Comparison of ENCODE assay signal across 27 cellular contexts in the genomic region with DNA sequence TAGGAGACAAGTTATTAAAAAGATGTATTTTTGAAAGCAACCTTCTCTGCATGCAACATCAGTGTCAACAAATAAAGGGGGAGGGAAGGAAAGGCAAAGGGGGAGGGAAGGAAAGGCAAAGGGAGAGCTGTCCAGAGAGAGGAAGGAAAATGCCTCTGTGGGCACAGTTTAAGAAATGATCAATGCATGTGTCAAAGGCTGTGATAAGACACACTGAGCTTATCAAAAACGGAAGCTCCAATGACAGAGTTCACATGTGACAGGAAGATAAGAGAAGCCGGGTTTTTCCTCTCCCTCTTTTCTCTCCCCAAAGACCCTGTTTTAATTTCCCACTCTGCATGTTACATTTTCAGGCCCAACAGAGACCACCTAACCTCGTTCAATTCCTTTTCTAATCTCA.
"Had no signal": no experiment of that assay in that cellular context is flagged by ENCODE, and none has a peak within 500 bp of the region (broad histone marks: within the 10 kb centered on the region; RNA-seq: fewer than 3 reads in every experiment).

No MANE protein-coding gene starts in this region.

- H3K4me3 ChIP-seq: adrenal gland, breast epithelium, esophagus muscularis mucosa, gastroesophageal sphincter, heart right ventricle, lower lobe of right lung, psoas muscle, skin epidermis, testis, upper lobe of left lung had no signal

- H3K4me3 Mint-ChIP-seq: activated CD4-positive, alpha-beta T cell treated with anti-CD3 and anti-CD28 coated beads for 36 hours; activated T-helper 1 cell treated with anti-CD3 and anti-CD28 coated beads, Interleukin-12 subunit alpha, Interleukin-12 subunit beta, Interleukin-2, Interleukin-4 antibody, amounts not matched to agents 30 ng/mL and 10 ng/mL and 1 ng/mL, durations not matched to agents 14 hours and 24 hours and 36 hours; immature natural killer cell; nephron progenitor cell; WTC11 had no signal

- H3K27ac ChIP-seq: adrenal gland, breast epithelium, esophagus muscularis mucosa, gastroesophageal sphincter, heart right ventricle, lower lobe of right lung, psoas muscle, skin epidermis, testis, upper lobe of left lung had no signal

- H3K27me3 ChIP-seq: adrenal gland, breast epithelium, esophagus muscularis mucosa, testis, upper lobe of left lung had no signal

- FAIRE-seq: astrocyte had no signal

- H3K36me3 ChIP-seq: adrenal gland, breast epithelium, esophagus muscularis mucosa, gastroesophageal sphincter, heart right ventricle, lower lobe of right lung, upper lobe of left lung had no signal

- H3K9me3 Mint-ChIP-seq: activated naive CD4-positive, alpha-beta T cell treated with anti-CD3 and anti-CD28 coated beads, Interleukin-2, amount 50 U/mL, for 72 hours; activated T-helper 1 cell treated with anti-CD3 and anti-CD28 coated beads, Interleukin-12 subunit alpha, Interleukin-12 subunit beta, Interleukin-2, Interleukin-4 antibody, amounts not matched to agents 30 ng/mL and 10 ng/mL and 1 ng/mL, durations not matched to agents 14 hours and 24 hours and 36 hours; immature natural killer cell; nephron progenitor cell; WTC11 had no signal

- H3K4me1 ChIP-seq: breast epithelium, gastroesophageal sphincter, heart right ventricle, lower lobe of right lung, psoas muscle, testis, upper lobe of left lung had no signal

- H3K4me1 Mint-ChIP-seq: activated CD4-positive, alpha-beta T cell treated with anti-CD3 and anti-CD28 coated beads for 36 hours; immature natural killer cell had no signal

- H3K27ac Mint-ChIP-seq: activated CD4-positive, alpha-beta T cell treated with anti-CD3 and anti-CD28 coated beads for 36 hours; activated naive CD4-positive, alpha-beta T cell treated with anti-CD3 and anti-CD28 coated beads, Interleukin-2, amount 50 U/mL, for 72 hours; activated T-helper 1 cell treated with anti-CD3 and anti-CD28 coated beads, Interleukin-12 subunit alpha, Interleukin-12 subunit beta, Interleukin-2, Interleukin-4 antibody, amounts not matched to agents 30 ng/mL and 10 ng/mL and 1 ng/mL, durations not matched to agents 14 hours and 24 hours and 36 hours; immature natural killer cell; nephron progenitor cell; WTC11 had no signal

- ATAC-seq: activated CD4-positive, alpha-beta T cell treated with anti-CD3 and anti-CD28 coated beads for 36 hours; activated naive CD4-positive, alpha-beta T cell treated with anti-CD3 and anti-CD28 coated beads, Interleukin-2, amount 50 U/mL, for 72 hours; gastroesophageal sphincter; heart right ventricle; lower lobe of right lung; psoas muscle; right cardiac atrium; WTC11 had no signal

- DNase-seq: activated CD4-positive, alpha-beta T cell treated with anti-CD3 and anti-CD28 coated beads for 36 hours; activated CD4-positive, alpha-beta T cell treated with anti-CD3 and anti-CD28 coated beads, Interleukin-2, amount 50 U/mL, for 48 hours; activated gamma-delta T cell treated with Interleukin-2 at 50 U/mL for 16 hours; activated T-cell treated with anti-CD3 and anti-CD28 coated beads for 4 hours; adrenal gland; cerebellar nuclear complex; cortex of kidney; effector CD4-positive, alpha-beta T cell; heart right ventricle; immature natural killer cell; lower lobe of right lung; midbrain; psoas muscle; right cardiac atrium; stimulated activated CD4-positive, alpha-beta T cell treated with anti-CD3 and anti-CD28 coated beads, Interleukin-15, amount 100 ng/mL, for 24 hours; stimulated activated CD4-positive, alpha-beta T cell treated with anti-CD3 and anti-CD28 coated beads, Interleukin-4, amount 100 ng/mL, for 1 hour; testis; upper lobe of left lung had no signal

- H3K9me3 ChIP-seq: adrenal gland, breast epithelium, esophagus muscularis mucosa, gastroesophageal sphincter, heart right ventricle, lower lobe of right lung, psoas muscle, testis, upper lobe of left lung had no signal

- H3K36me3 Mint-ChIP-seq: activated naive CD4-positive, alpha-beta T cell treated with anti-CD3 and anti-CD28 coated beads, Interleukin-2, amount 50 U/mL, for 72 hours; immature natural killer cell; WTC11 had no signal
